In genomic region chr10:43877001-43877400, GRCh38 we compare ENCODE assay signal across 27 cellular contexts.
"Had no signal": no experiment of that assay in that cellular context is flagged by ENCODE, and none has a peak within 500 bp of the region (broad histone marks: within the 10 kb centered on the region; RNA-seq: fewer than 3 reads in every experiment).

No MANE protein-coding gene starts in this region.

- DNase-seq: caudate nucleus; cerebellar nuclear complex; cortex of kidney; effector memory CD8-positive, alpha-beta T cell; foreskin keratinocyte; glutamatergic neuron; left ventricle myocardium superior; lower lobe of right lung; naive B cell; occipital lobe; posterior cingulate gyrus; retina; right lobe of liver; small intestine; stimulated activated CD4-positive, alpha-beta T cell treated with anti-CD3 and anti-CD28 coated beads, Interleukin-15, amount 100 ng/mL, for 24 hours; stimulated activated CD4-positive, alpha-beta T cell treated with anti-CD3 and anti-CD28 coated beads, Interleukin-4, amount 100 ng/mL, for 1 hour; stimulated activated CD8-positive, alpha-beta memory T cell treated with anti-CD3 and anti-CD28 coated beads, Interleukin-4, amount 100 ng/mL, for 48 hours; stimulated activated naive CD4-positive, alpha-beta T cell; stimulated activated naive CD8-positive, alpha-beta T cell treated with anti-CD3 and anti-CD28 coated beads, Interleukin-15, amount 100 ng/mL, for 72 hours; transverse colon; upper lobe of right lung; uterus had no signal

- H3K27me3 ChIP-seq: foreskin keratinocyte, ovary, right lobe of liver, suprapubic skin, transverse colon, upper lobe of right lung, uterus had no signal

- H3K4me3 ChIP-seq: lower lobe of right lung, ovary, right lobe of liver, suprapubic skin, transverse colon, upper lobe of right lung, uterus had no signal

- ATAC-seq: effector memory CD8-positive, alpha-beta T cell; esophagus mucosa; foreskin keratinocyte; left ventricle myocardium superior; lower lobe of right lung; right lobe of liver; stimulated activated naive CD8-positive, alpha-beta T cell treated with anti-CD3 and anti-CD28 coated beads, Interleukin-15, amount 100 ng/mL, for 72 hours; upper lobe of right lung had no signal

- FAIRE-seq: keratinocyte, small intestine had no signal

- H3K9me3 ChIP-seq: lower lobe of right lung, ovary, right lobe of liver, suprapubic skin, transverse colon, upper lobe of right lung, uterus had no signal

- H3K4me1 ChIP-seq: foreskin keratinocyte, lower lobe of right lung, right lobe of liver, transverse colon, upper lobe of right lung, uterus had no signal

- H3K36me3 ChIP-seq: lower lobe of right lung, ovary, right lobe of liver, suprapubic skin, transverse colon, upper lobe of right lung, uterus had no signal

- H3K27ac ChIP-seq: epithelial cell of prostate, foreskin keratinocyte, lower lobe of right lung, ovary, right lobe of liver, suprapubic skin, transverse colon, upper lobe of right lung, uterus had no signal
